In genomic region chr1:2233468-2233867, GRCh38 we compare ENCODE assay signal across 9 cellular contexts. TPM values are rescaled to one million over a fixed set of nuclear protein-coding genes. Genes with fewer than 3 reads are reported as not detected.
DNase-seq lines count a peak whose midpoint lies in the region; ATAC-seq and TF ChIP-seq lines count a peak whose summit lies in the region.
"Had no signal": no experiment of that assay in that cellular context is flagged by ENCODE, and none has a peak within 500 bp of the region (broad histone marks: within the 10 kb centered on the region; RNA-seq: fewer than 3 reads in every experiment).

No MANE protein-coding gene starts in this region.

- H3K9me2 ChIP-seq in SK-N-SH, result no peaks in the 10 kb centered on the region

- CTCF ChIA-PET in SK-N-SH (lab: Yijun Ruan, JAX), result interaction anchor here (0.5 to 9.4 kb wide), 8 partner anchors 38 to 648 kb away, joined by 3 to 47 read pairs (median 4); partner anchors contain the start of gene FAAP20

- DNase-seq in SK-N-SH, result no peak
- DNase-seq in brain microvascular endothelial cell, result no peak
- no peak for DNase-seq in NCI-H2029 (lab: John Stamatoyannopoulos, UW)
- DNase-seq in superior temporal gyrus (ENCODE audit: extremely low spot score), result no peak
- DNase-seq: NCI-H748 treated with DMSO at 0.1 percent for 48 hours had no signal

- 94% methylated on average over 6 of the region's 12 CpGs for WGBS in SK-N-SH (ENCODE audit: low lambda C conversion rate)
- 69% methylated on average over 12 of the region's 12 CpGs for WGBS in liver

- no peak overlapping the region for H2AFZ ChIP-seq in SK-N-SH (ENCODE audit: low read depth)

- peaks cover 97% of the 10 kb centered on the region for H4K20me1 ChIP-seq in SK-N-SH (ENCODE audit: insufficient read depth)

- H3K9me3 ChIP-seq in SK-N-SH (no peaks in the 10 kb centered on the region), liver (ENCODE audit: control insufficient read depth in 4 of 4, low read length in 3 of 4) (no peaks in the 10 kb centered on the region), subcutaneous abdominal adipose tissue (ENCODE audit: control insufficient read depth in 5 of 5, low read length in 5 of 5) (no peaks in the 10 kb centered on the region)

- peaks cover 98% of the 10 kb centered on the region for H3K79me2 ChIP-seq in SK-N-SH (ENCODE audit: insufficient read depth)

- POLR2A ChIA-PET in SK-N-SH (lab: Yijun Ruan, JAX), result no interaction called here

- peaks cover 0 to 74% of the 10 kb centered on the region in 2 experiments; a peak in 2 of 4 replicates for H3K4me1 ChIP-seq in SK-N-SH (ENCODE audit: control insufficient read depth in 1 of 2, insufficient read depth in 2 of 2, low read depth in 1 of 2, low read length in 1 of 2)
- H3K4me1 ChIP-seq in liver (ENCODE audit: control insufficient read depth in 4 of 4, insufficient read depth in 4 of 4, low read length in 3 of 4), result peaks cover 51 to 85% (median 67%) of the 10 kb centered on the region in 4 donors
- H3K4me1 ChIP-seq in subcutaneous abdominal adipose tissue (ENCODE audit: control insufficient read depth in 5 of 5, insufficient read depth in 5 of 5, low read length in 5 of 5), result peaks cover 19 to 97% (median 94%) of the 10 kb centered on the region in 5 donors

- no peak overlapping the region for H3K4me3 ChIP-seq in SK-N-SH (ENCODE audit: low read depth in 2 of 2, low read length in 1 of 2)
- H3K4me3 ChIP-seq in brain microvascular endothelial cell (ENCODE audit: low read depth, low read length), result peak overlapping the region; percentile 89
- peak overlapping the region in 1 of 3 donors; percentile 35 for H3K4me3 ChIP-seq in liver (ENCODE audit: low read depth in 1 of 3, low read length in 3 of 3)
- H3K4me3 ChIP-seq in subcutaneous abdominal adipose tissue (ENCODE audit: low read depth in 1 of 5, low read length in 5 of 5), result peak overlapping the region; percentile 52 to 99 (median 76)

- H3K4me2 ChIP-seq in SK-N-SH, result peak overlapping the region; percentile 24; the same call in 1 of the 2 replicates

- H3K27me3 ChIP-seq in SK-N-SH (ENCODE audit: insufficient read depth) (no peaks in the 10 kb centered on the region), brain microvascular endothelial cell (replicated peaks) (no peaks in the 10 kb centered on the region), liver (ENCODE audit: control insufficient read depth in 4 of 4, insufficient read depth in 4 of 4, low read length in 3 of 4) (no peaks in the 10 kb centered on the region), subcutaneous abdominal adipose tissue (ENCODE audit: control insufficient read depth in 5 of 5, insufficient read depth in 4 of 5, low read length in 5 of 5) (no peaks in the 10 kb centered on the region)

- H3K27ac ChIP-seq in SK-N-SH (ENCODE audit: low read depth in 2 of 2, low read length in 1 of 2) (no peak overlapping the region), brain microvascular endothelial cell (peak overlapping the region; percentile 54), liver (ENCODE audit: low read depth in 1 of 2, low read length in 2 of 2) (peak overlapping the region; percentile 91 to 93), subcutaneous abdominal adipose tissue (ENCODE audit: low read depth, low read length) (peak overlapping the region; percentile 94)

- no peaks in the 10 kb centered on the region for H3F3A ChIP-seq in SK-N-SH (replicated peaks; ENCODE audit: insufficient read depth)

- ATAC-seq in SK-N-SH treated with all-trans-retinoic acid at 6 μM for 48 hours (no peak), HG03457 (IDR thresholded peaks at IDR 0.05; ENCODE audit: unreplicated experiment) (no peak)

- in situ Hi-C loops in brain microvascular endothelial cell (cut with HindIII; ENCODE audit: low pct_ligation_motif_present, low sequenced_read_pairs), result no loop called here

- no peak overlapping the region for H3K9ac ChIP-seq in SK-N-SH
- H3K9ac ChIP-seq in liver (ENCODE audit: low read depth in 1 of 2, low read length in 2 of 2), result peak overlapping the region in 1 of 2 donors; percentile 76
- H3K9ac ChIP-seq in subcutaneous abdominal adipose tissue (ENCODE audit: low read length in 5 of 5), result peak overlapping the region in 4 of 5 donors; percentile 63 to 97 (median 80)

- TF ChIP-seq CTCF in SK-N-SH (IDR thresholded peaks at IDR 0.05) (no peak), brain microvascular endothelial cell (IDR thresholded peaks at IDR 0.05; ENCODE audit: low read depth, low read length, missing control alignments) (no peak), liver (IDR thresholded peaks at IDR 0.05; ENCODE audit: low read depth, low read length, missing input control) (no peak)

- no peak for TF ChIP-seq EP300 in SK-N-SH (IDR thresholded peaks at IDR 0.05; ENCODE audit: borderline replicate concordance in 1 of 2, low read depth in 1 of 2, low read length in 1 of 2)

- H3K36me3 ChIP-seq in SK-N-SH (replicated peaks in 1 of 2; ENCODE audit: control insufficient read depth in 1 of 2, insufficient read depth in 2 of 2, low read length in 1 of 2), result no peaks in the 10 kb centered on the region
- peaks cover 10% of the 10 kb centered on the region for H3K36me3 ChIP-seq in brain microvascular endothelial cell (replicated peaks)
- H3K36me3 ChIP-seq in liver (ENCODE audit: control insufficient read depth in 4 of 4, insufficient read depth in 3 of 4, low read depth in 1 of 4, low read length in 3 of 4), result no peaks in the 10 kb centered on the region
- peaks cover 0 to 5% (median under 1%) of the 10 kb centered on the region in 5 donors for H3K36me3 ChIP-seq in subcutaneous abdominal adipose tissue (ENCODE audit: control insufficient read depth in 5 of 5, insufficient read depth in 5 of 5, low read length in 5 of 5)

- TF ChIP-seq RAD21 in SK-N-SH (IDR thresholded peaks at IDR 0.05; ENCODE audit: low read length) (no peak), liver (IDR thresholded peaks at IDR 0.05) (no peak)

TF ChIP-seq in SK-N-SH, 30 proteins besides CTCF, POLR2A, EP300 and RAD21 (continues in another document):
- TF ChIP-seq GATA2 (CRISPR knock-in tag; IDR thresholded peaks at IDR 0.05), result no peak
- TF ChIP-seq, protein P1, sequence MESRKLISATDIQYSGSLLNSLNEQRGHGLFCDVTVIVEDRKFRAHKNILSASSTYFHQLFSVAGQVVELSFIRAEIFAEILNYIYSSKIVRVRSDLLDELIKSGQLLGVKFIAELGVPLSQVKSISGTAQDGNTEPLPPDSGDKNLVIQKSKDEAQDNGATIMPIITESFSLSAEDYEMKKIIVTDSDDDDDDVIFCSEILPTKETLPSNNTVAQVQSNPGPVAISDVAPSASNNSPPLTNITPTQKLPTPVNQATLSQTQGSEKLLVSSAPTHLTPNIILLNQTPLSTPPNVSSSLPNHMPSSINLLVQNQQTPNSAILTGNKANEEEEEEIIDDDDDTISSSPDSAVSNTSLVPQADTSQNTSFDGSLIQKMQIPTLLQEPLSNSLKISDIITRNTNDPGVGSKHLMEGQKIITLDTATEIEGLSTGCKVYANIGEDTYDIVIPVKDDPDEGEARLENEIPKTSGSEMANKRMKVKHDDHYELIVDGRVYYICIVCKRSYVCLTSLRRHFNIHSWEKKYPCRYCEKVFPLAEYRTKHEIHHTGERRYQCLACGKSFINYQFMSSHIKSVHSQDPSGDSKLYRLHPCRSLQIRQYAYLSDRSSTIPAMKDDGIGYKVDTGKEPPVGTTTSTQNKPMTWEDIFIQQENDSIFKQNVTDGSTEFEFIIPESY (IDR thresholded peaks at IDR 0.05; ENCODE audit: borderline replicate concordance, low read depth), result no peak

TF ChIP-seq in SK-N-SH treated with all-trans-retinoic acid at 6 μM for 48 hours, 23 proteins besides CTCF, POLR2A, EP300 and RAD21 (continues in another document):
- no peak for TF ChIP-seq OSR1 (CRISPR knock-in tag; IDR thresholded peaks at IDR 0.05)
- TF ChIP-seq ZC3H10 (CRISPR knock-in tag; IDR thresholded peaks at IDR 0.05), result no peak
- no peak for TF ChIP-seq ZNF70 (CRISPR knock-in tag; IDR thresholded peaks at IDR 0.05)
- TF ChIP-seq ZFP3 (CRISPR knock-in tag; IDR thresholded peaks at IDR 0.05), result no peak
- no peak for TF ChIP-seq SNAI2 (CRISPR knock-in tag; IDR thresholded peaks at IDR 0.05)
- no peak for TF ChIP-seq ZNF8 (CRISPR knock-in tag; IDR thresholded peaks at IDR 0.05)

TF ChIP-seq in liver, 16 proteins besides CTCF, POLR2A, EP300 and RAD21 (continues in another document):
- TF ChIP-seq HNF4A (conservative IDR thresholded peaks at IDR 0.05) (no peak), NR2F2 (IDR thresholded peaks at IDR 0.05) (no peak), ATF3 (IDR thresholded peaks at IDR 0.05) (no peak), YY1 (IDR thresholded peaks at IDR 0.05) (no peak), GABPA (IDR thresholded peaks at IDR 0.05 in 1 of 2, conservative IDR thresholded peaks at IDR 0.05 in 1 of 2) (no peak)
- TF ChIP-seq, protein P2, sequence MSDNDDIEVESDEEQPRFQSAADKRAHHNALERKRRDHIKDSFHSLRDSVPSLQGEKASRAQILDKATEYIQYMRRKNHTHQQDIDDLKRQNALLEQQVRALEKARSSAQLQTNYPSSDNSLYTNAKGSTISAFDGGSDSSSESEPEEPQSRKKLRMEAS (IDR thresholded peaks at IDR 0.05), result no peak
- TF ChIP-seq, protein P1 (IDR thresholded peaks at IDR 0.05), result no peak

RNA-seq across cellular contexts. Expression of gene SKI, which starts 5.3 kb away (rescaled TPM):
- polyA plus RNA-seq in SK-N-SH (2012; rRNA removed) (3.5 and 7.2 TPM in 2 replicates), liver (10 to 100 TPM in 1 of 2 donors, 1 to 10 TPM in 1; 3.2 to 20.1 TPM)
- polyA plus RNA-seq in SK-N-SH (2012; cell fraction: cytosol; rRNA removed), result 7.1 and 8.9 TPM in 2 replicates
- 14.0 and 14.8 TPM in 2 replicates for polyA plus RNA-seq in SK-N-SH (2012; cell fraction: nucleus; rRNA removed)
- 10 to 100 TPM; 18.9 to 21.3 TPM for total RNA-seq in liver

RNA-seq across cellular contexts. Expression of gene FAAP20, which starts 38.9 kb away (rescaled TPM):
- polyA plus RNA-seq in SK-N-SH (2012; rRNA removed) (35.6 and 58.3 TPM in 2 replicates), liver (10 to 100 TPM; 19.6 to 31.5 TPM)
- polyA plus RNA-seq in SK-N-SH (2012; cell fraction: cytosol; rRNA removed), result 26.9 and 34.4 TPM in 2 replicates
- 75.0 and 112 TPM in 2 replicates for polyA plus RNA-seq in SK-N-SH (2012; cell fraction: nucleus; rRNA removed)
- total RNA-seq in liver, result 10 to 100 TPM in 1 of 2 donors, 1 to 10 TPM in 1; 5.6 to 11.9 TPM

Comparison
In these comparisons a context has a peak if more than half of its experiments do, and no peak if none do; other contexts are left out.
1. H3K27ac ChIP-seq: peak in brain microvascular endothelial cell (single experiment), liver (2 of 2) and subcutaneous abdominal adipose tissue (single experiment); none in SK-N-SH (0 of 2).
2. H3K4me3 ChIP-seq: peak in brain microvascular endothelial cell (single experiment) and subcutaneous abdominal adipose tissue (5 of 5); none in SK-N-SH (0 of 2).